18 cellular contexts compared by ENCODE assay signal in the genomic region with DNA sequence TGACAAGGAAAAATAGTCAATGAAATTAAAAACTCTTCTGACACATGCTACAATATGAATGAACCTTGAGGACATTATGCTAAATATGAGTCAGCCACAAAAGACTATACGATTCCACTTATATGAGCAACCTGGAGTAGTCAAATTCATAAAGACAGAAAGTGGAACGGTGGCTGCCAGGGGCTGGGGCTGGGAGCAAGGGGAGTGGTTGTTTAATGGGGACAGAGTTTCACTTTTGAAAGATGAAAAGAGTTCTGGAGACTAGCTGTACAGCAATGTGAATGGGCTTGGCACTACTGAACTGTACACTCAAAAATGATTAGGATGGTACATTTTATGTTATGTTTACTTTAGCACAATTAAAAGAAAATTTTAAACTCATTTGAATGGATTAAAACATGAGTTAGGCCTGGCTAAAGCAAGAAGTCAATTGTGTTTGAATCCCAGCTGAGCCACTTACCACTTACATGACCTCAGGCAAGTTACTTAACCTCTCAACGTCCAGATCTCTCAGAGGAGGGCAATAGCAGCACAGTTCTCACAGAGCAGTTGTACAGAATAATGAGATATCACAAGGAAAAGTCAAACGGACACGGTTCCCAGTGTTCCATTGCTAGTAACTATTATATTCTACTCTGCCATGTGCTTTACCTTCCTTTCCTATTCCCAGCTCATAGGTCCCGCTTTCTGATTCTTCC.
DNase-seq lines count a peak whose midpoint lies in the region; ATAC-seq, FAIRE-seq and TF ChIP-seq lines count a peak whose summit lies in the region.
"Had no signal": no experiment of that assay in that cellular context is flagged by ENCODE, and none has a peak within 500 bp of the region (broad histone marks: within the 10 kb centered on the region; RNA-seq: fewer than 3 reads in every experiment).

No MANE protein-coding gene starts in this region.

- TF ChIP-seq CTCF in colonic mucosa (IDR thresholded peaks at IDR 0.05) = no peak

- intact Hi-C loops in colonic mucosa (cut with DNase I) = no loop called here

- no peak overlapping the region for H3K9ac ChIP-seq in colonic mucosa (ENCODE audit: low read depth in 2 of 2, low read length in 2 of 2)

- 26 to 42% (median 30%) methylated on average over 6 of the region's 6 CpGs for WGBS in small intestine, 3 donors

- H3K36me3 ChIP-seq in colonic mucosa (no peaks in the 10 kb centered on the region), small intestine (ENCODE audit: control insufficient read depth in 2 of 2, insufficient read depth in 2 of 2, low read length in 2 of 2) (no peaks in the 10 kb centered on the region)
- H3K36me3 ChIP-seq: brain microvascular endothelial cell, spleen had no signal

- DNase-seq in NCI-H82 (lab: John Stamatoyannopoulos, UW) = peak; percentile 5
- no peak for DNase-seq in NCI-H82 treated with DMSO at 0.1 percent for 48 hours (lab: John Stamatoyannopoulos, UW; ENCODE audit: unreplicated experiment)
- peak; percentile 74 for DNase-seq in NCI-H69 (lab: John Stamatoyannopoulos, UW)
- DNase-seq in colonic mucosa = peak; percentile 41
- DNase-seq in small intestine = peak; percentile 28
- DNase-seq in NCI-H526 treated with DMSO at 0.1 percent for 48 hours (lab: John Stamatoyannopoulos, UW) = no peak
- DNase-seq in stimulated activated naive CD8-positive, alpha-beta T cell treated with anti-CD3 and anti-CD28 coated beads, Interleukin-15, Interleukin-2, amounts not matched to agents 100 U/mL and 50 U/mL, for 24 hours = no peak
- no peak for DNase-seq in NCI-H146 treated with DMSO at 0.1 percent for 48 hours (lab: John Stamatoyannopoulos, UW; ENCODE audit: unreplicated experiment)
- DNase-seq: activated naive CD4-positive, alpha-beta T cell treated with anti-CD3 and anti-CD28 coated beads, Interleukin-2, amount 10 ng/mL, durations not matched to agents 7 days and 5 days; activated T-cell treated with anti-CD3 and anti-CD28 coated beads for 4 hours; brain microvascular endothelial cell; Kasumi-1; natural killer cell; NCI-H187 treated with DMSO at 0.1 percent for 48 hours; spleen had no signal

- H3K9me3 ChIP-seq in colonic mucosa (no peaks in the 10 kb centered on the region), small intestine (ENCODE audit: control insufficient read depth, low read depth) (no peaks in the 10 kb centered on the region)
- H3K9me3 ChIP-seq: spleen had no signal

- FAIRE-seq in small intestine (lab: Jason Lieb, UNC) = no peak
- FAIRE-seq: H1 had no signal

- H3K4me3 ChIP-seq in colonic mucosa (no peak overlapping the region), small intestine (ENCODE audit: low read depth in 1 of 2, low read length in 2 of 2) (no peak overlapping the region)
- H3K4me3 ChIP-seq: spleen had no signal

- no peak for ATAC-seq in stimulated activated naive CD8-positive, alpha-beta T cell treated with anti-CD3 and anti-CD28 coated beads, Interleukin-15, Interleukin-2, amounts not matched to agents 100 U/mL and 50 U/mL, for 24 hours
- ATAC-seq: esophagus mucosa, natural killer cell, SK-N-SH treated with all-trans-retinoic acid at 6 μM for 48 hours had no signal

- H3K27ac ChIP-seq in colonic mucosa (peak overlapping the region; percentile 13), small intestine (ENCODE audit: low read depth in 1 of 2, low read length in 1 of 2) (no peak overlapping the region)
- H3K27ac ChIP-seq: brain microvascular endothelial cell, spleen had no signal

- H3K4me1 ChIP-seq in colonic mucosa = no peaks in the 10 kb centered on the region
- H3K4me1 ChIP-seq in small intestine (ENCODE audit: control insufficient read depth in 2 of 2, insufficient read depth in 1 of 2, low read depth in 1 of 2, low read length in 1 of 2) = no peaks in the 10 kb centered on the region

- H3K27me3 ChIP-seq in colonic mucosa = no peaks in the 10 kb centered on the region
- H3K27me3 ChIP-seq in small intestine (ENCODE audit: control insufficient read depth in 2 of 2, insufficient read depth in 2 of 2, low read length in 2 of 2) = no peaks in the 10 kb centered on the region
- H3K27me3 ChIP-seq: brain microvascular endothelial cell had no signal

Comparison
In these comparisons a context has a peak if more than half of its experiments do, and no peak if none do; other contexts are left out.
1. DNase-seq: peak in NCI-H82 (single experiment), NCI-H69 (single experiment), colonic mucosa (single experiment) and small intestine (single experiment); none in NCI-H82 treated with DMSO at 0.1 percent for 48 hours (single experiment), NCI-H526 treated with DMSO at 0.1 percent for 48 hours (single experiment), stimulated activated naive CD8-positive, alpha-beta T cell treated with anti-CD3 and anti-CD28 coated beads, Interleukin-15, Interleukin-2, amounts not matched to agents 100 U/mL and 50 U/mL, for 24 hours (single experiment) and NCI-H146 treated with DMSO at 0.1 percent for 48 hours (single experiment).